11 cellular contexts compared by ENCODE assay signal in the genomic region with DNA sequence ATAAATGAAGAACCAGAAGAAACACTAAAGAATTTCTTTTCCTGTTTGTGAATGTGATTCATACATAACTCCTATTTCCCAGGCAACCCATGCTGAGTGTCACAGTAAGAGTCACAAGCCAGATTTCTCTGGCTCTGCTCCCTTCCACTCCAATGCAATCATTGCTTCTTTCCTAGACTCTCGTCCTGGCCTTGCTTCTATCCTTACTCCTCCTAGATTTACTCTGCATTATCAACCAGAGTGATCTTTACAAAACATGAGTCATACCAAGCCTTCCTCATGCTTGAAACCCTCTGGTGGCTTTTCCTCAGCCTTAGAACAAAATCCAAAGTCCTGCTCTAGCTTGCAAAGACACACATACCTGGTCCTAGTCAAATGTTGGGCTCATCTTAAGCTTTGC. TPM values are rescaled to one million over a fixed set of nuclear protein-coding genes. Genes with fewer than 3 reads are reported as not detected.
DNase-seq lines count a peak whose midpoint lies in the region; ATAC-seq lines count a peak whose summit lies in the region.
"Had no signal": no experiment of that assay in that cellular context is flagged by ENCODE, and none has a peak within 500 bp of the region (broad histone marks: within the 10 kb centered on the region; RNA-seq: fewer than 3 reads in every experiment).

No MANE protein-coding gene starts in this region.

- H3K36me3 Mint-ChIP-seq in stimulated activated naive CD8-positive, alpha-beta T cell treated with anti-CD3 and anti-CD28 coated beads, Interleukin-15, Interleukin-2, amounts not matched to agents 100 ng/mL and 50 ng/mL, for 24 hours (ENCODE audit: low read depth): no peaks in the 10 kb centered on the region
- peaks cover 16% of the 10 kb centered on the region for H3K36me3 Mint-ChIP-seq in activated T-helper 1 cell treated with anti-CD3 and anti-CD28 coated beads, Interleukin-12 subunit alpha, Interleukin-12 subunit beta, Interleukin-2, Interleukin-4 antibody, amounts not matched to agents 30 ng/mL and 10 ng/mL and 1 ng/mL, durations not matched to agents 14 hours and 24 hours and 36 hours (ENCODE audit: low read depth)
- peaks cover 0 to 7% (median 0%) of the 10 kb centered on the region in 3 donors for H3K36me3 Mint-ChIP-seq in immature natural killer cell

- intact Hi-C loops in activated T-helper 1 cell treated with anti-CD3 and anti-CD28 coated beads, Interleukin-12 subunit alpha, Interleukin-12 subunit beta, Interleukin-2, Interleukin-4 antibody, amounts not matched to agents 30 ng/mL and 10 ng/mL and 1 ng/mL, durations not matched to agents 14 hours and 24 hours and 36 hours (cut with micrococcal nuclease): loop anchor here (5.0 kb wide), 1 partner anchor 447 kb away; a partner anchor contains a TSS

- no peak for ATAC-seq in stimulated activated naive CD8-positive, alpha-beta T cell treated with anti-CD3 and anti-CD28 coated beads, Interleukin-15, Interleukin-2, amounts not matched to agents 100 U/mL and 50 U/mL, for 24 hours
- no peak for ATAC-seq in HG03175 (IDR thresholded peaks at IDR 0.05; ENCODE audit: unreplicated experiment)

- no peak for DNase-seq in stimulated activated naive CD8-positive, alpha-beta T cell treated with anti-CD3 and anti-CD28 coated beads, Interleukin-15, Interleukin-2, amounts not matched to agents 100 U/mL and 50 U/mL, for 24 hours
- DNase-seq in activated T-helper 1 cell treated with anti-CD3 and anti-CD28 coated beads, Interleukin-12 subunit alpha, Interleukin-12 subunit beta, Interleukin-2, Interleukin-4 antibody, amounts not matched to agents 30 ng/mL and 10 ng/mL and 1 ng/mL, durations not matched to agents 14 hours and 24 hours and 36 hours (ENCODE audit: low spot score): no peak
- no peak for DNase-seq in immature natural killer cell
- no peak for DNase-seq in amygdala (lab: John Stamatoyannopoulos, UW)
- no peak for DNase-seq in HuH-7.5 (ENCODE audit: low spot score)
- DNase-seq in NCI-H774 (lab: John Stamatoyannopoulos, UW): no peak
- DNase-seq: caudate nucleus, DMS79 treated with DMSO at 0.1 percent for 48 hours, Karpas-422 had no signal

- H3K27ac Mint-ChIP-seq in stimulated activated naive CD8-positive, alpha-beta T cell treated with anti-CD3 and anti-CD28 coated beads, Interleukin-15, Interleukin-2, amounts not matched to agents 100 ng/mL and 50 ng/mL, for 24 hours: peak overlapping the region; percentile 88
- peak overlapping the region; percentile 94 for H3K27ac Mint-ChIP-seq in activated T-helper 1 cell treated with anti-CD3 and anti-CD28 coated beads, Interleukin-12 subunit alpha, Interleukin-12 subunit beta, Interleukin-2, Interleukin-4 antibody, amounts not matched to agents 30 ng/mL and 10 ng/mL and 1 ng/mL, durations not matched to agents 14 hours and 24 hours and 36 hours
- peak overlapping the region; percentile 77 to 96 (median 94) for H3K27ac Mint-ChIP-seq in immature natural killer cell

- no peaks in the 10 kb centered on the region for H3K27me3 Mint-ChIP-seq in stimulated activated naive CD8-positive, alpha-beta T cell treated with anti-CD3 and anti-CD28 coated beads, Interleukin-15, Interleukin-2, amounts not matched to agents 100 ng/mL and 50 ng/mL, for 24 hours
- no peaks in the 10 kb centered on the region for H3K27me3 Mint-ChIP-seq in activated T-helper 1 cell treated with anti-CD3 and anti-CD28 coated beads, Interleukin-12 subunit alpha, Interleukin-12 subunit beta, Interleukin-2, Interleukin-4 antibody, amounts not matched to agents 30 ng/mL and 10 ng/mL and 1 ng/mL, durations not matched to agents 14 hours and 24 hours and 36 hours (ENCODE audit: insufficient read depth)
- H3K27me3 Mint-ChIP-seq in immature natural killer cell (ENCODE audit: low read depth in 3 of 3): peaks cover 0 to 5% (median 0%) of the 10 kb centered on the region in 3 donors

- peaks cover 4% of the 10 kb centered on the region for H3K9me3 Mint-ChIP-seq in stimulated activated naive CD8-positive, alpha-beta T cell treated with anti-CD3 and anti-CD28 coated beads, Interleukin-15, Interleukin-2, amounts not matched to agents 100 ng/mL and 50 ng/mL, for 24 hours
- peaks cover 20% of the 10 kb centered on the region for H3K9me3 Mint-ChIP-seq in activated T-helper 1 cell treated with anti-CD3 and anti-CD28 coated beads, Interleukin-12 subunit alpha, Interleukin-12 subunit beta, Interleukin-2, Interleukin-4 antibody, amounts not matched to agents 30 ng/mL and 10 ng/mL and 1 ng/mL, durations not matched to agents 14 hours and 24 hours and 36 hours
- H3K9me3 Mint-ChIP-seq in immature natural killer cell: no peaks in the 10 kb centered on the region

- H3K4me3 Mint-ChIP-seq in stimulated activated naive CD8-positive, alpha-beta T cell treated with anti-CD3 and anti-CD28 coated beads, Interleukin-15, Interleukin-2, amounts not matched to agents 100 ng/mL and 50 ng/mL, for 24 hours: no peak overlapping the region
- H3K4me3 Mint-ChIP-seq in activated T-helper 1 cell treated with anti-CD3 and anti-CD28 coated beads, Interleukin-12 subunit alpha, Interleukin-12 subunit beta, Interleukin-2, Interleukin-4 antibody, amounts not matched to agents 30 ng/mL and 10 ng/mL and 1 ng/mL, durations not matched to agents 14 hours and 24 hours and 36 hours: peak overlapping the region; percentile 28
- H3K4me3 Mint-ChIP-seq in immature natural killer cell: no peak overlapping the region

- H3K4me1 Mint-ChIP-seq in stimulated activated naive CD8-positive, alpha-beta T cell treated with anti-CD3 and anti-CD28 coated beads, Interleukin-15, Interleukin-2, amounts not matched to agents 100 ng/mL and 50 ng/mL, for 24 hours (ENCODE audit: low read depth): peaks cover 72% of the 10 kb centered on the region
- peaks cover 72% of the 10 kb centered on the region for H3K4me1 Mint-ChIP-seq in activated T-helper 1 cell treated with anti-CD3 and anti-CD28 coated beads, Interleukin-12 subunit alpha, Interleukin-12 subunit beta, Interleukin-2, Interleukin-4 antibody, amounts not matched to agents 30 ng/mL and 10 ng/mL and 1 ng/mL, durations not matched to agents 14 hours and 24 hours and 36 hours (ENCODE audit: low read depth)
- peaks cover 37 to 39% of the 10 kb centered on the region in 2 donors for H3K4me1 Mint-ChIP-seq in immature natural killer cell

RNA-seq across cellular contexts. Expression of a gene that starts 13.3 kb away (rescaled TPM):
- total RNA-seq in activated T-helper 1 cell treated with anti-CD3 and anti-CD28 coated beads, Interleukin-12 subunit alpha, Interleukin-12 subunit beta, Interleukin-2, Interleukin-4 antibody, amounts not matched to agents 30 ng/mL and 10 ng/mL and 1 ng/mL, durations not matched to agents 14 hours and 24 hours and 36 hours: 3.4 TPM in 2 replicates
- polyA plus RNA-seq in immature natural killer cell: not detected

RNA-seq across cellular contexts. Expression of a gene that starts 14.5 kb away (rescaled TPM):
- 6.9 and 8.1 TPM in 2 replicates for total RNA-seq in activated T-helper 1 cell treated with anti-CD3 and anti-CD28 coated beads, Interleukin-12 subunit alpha, Interleukin-12 subunit beta, Interleukin-2, Interleukin-4 antibody, amounts not matched to agents 30 ng/mL and 10 ng/mL and 1 ng/mL, durations not matched to agents 14 hours and 24 hours and 36 hours
- polyA plus RNA-seq in immature natural killer cell: not detected
